ENCODE assay signal across 19 cellular contexts in genomic region chr1:204730826-204731459, GRCh38. TPM values are rescaled to one million over a fixed set of nuclear protein-coding genes. Genes with fewer than 3 reads are reported as not detected.
A peak's percentile ranks its signal among the peaks of the same experiment; 100 is the strongest.
DNase-seq lines count a peak whose midpoint lies in the region; ATAC-seq and TF ChIP-seq lines count a peak whose summit lies in the region.
"Had no signal": no experiment of that assay in that cellular context is flagged by ENCODE, and none has a peak within 500 bp of the region (broad histone marks: within the 10 kb centered on the region; RNA-seq: fewer than 3 reads in every experiment).

No MANE protein-coding gene starts in this region.

- H2AFZ ChIP-seq in trophoblast cell (ENCODE audit: insufficient read depth, low read length, poor library complexity) = no peak overlapping the region

- H3K4me3 ChIP-seq in trophoblast cell (ENCODE audit: low read depth, low read length) (no peak overlapping the region), ovary (no peak overlapping the region)
- H3K4me3 ChIP-seq: lung, psoas muscle, SJCRH30, skin epidermis, thyroid gland had no signal

- no peak overlapping the region for H3K23ac ChIP-seq in trophoblast cell (ENCODE audit: low read length)

- H3K79me1 ChIP-seq in trophoblast cell (ENCODE audit: low read length) = no peaks in the 10 kb centered on the region

- no peaks in the 10 kb centered on the region for H3K4me1 ChIP-seq in trophoblast cell (ENCODE audit: control insufficient read depth in 1 of 2, insufficient read depth in 2 of 2, low read length in 2 of 2)
- no peaks in the 10 kb centered on the region for H3K4me1 ChIP-seq in ovary (ENCODE audit: insufficient read depth)
- H3K4me1 ChIP-seq: psoas muscle, thyroid gland had no signal

- TF ChIP-seq CTCF in ovary (IDR thresholded peaks at IDR 0.05) = no peak

- peak; percentile 89 for DNase-seq in DMS79 treated with DMSO at 0.1 percent for 48 hours (lab: John Stamatoyannopoulos, UW)
- peak in 2 of 3 experiments; percentile 92 to 98 for DNase-seq in NCI-H1417 (lab: John Stamatoyannopoulos, UW)
- DNase-seq in NCI-H446 treated with DMSO at 0.1 percent for 48 hours (lab: John Stamatoyannopoulos, UW) = peak; percentile 35
- DNase-seq in trophoblast cell = no peak
- DNase-seq in activated CD4-positive, CD25-positive, alpha-beta regulatory T cell treated with anti-CD3 and anti-CD28 coated beads, Interleukin-2, amount 50 U/mL, for 72 hours = no peak
- no peak for DNase-seq in ovary
- DNase-seq: activated CD4-positive, alpha-beta T cell treated with anti-CD3 and anti-CD28 coated beads, Interleukin-2, amount 10 ng/mL, durations not matched to agents 7 days and 5 days; activated effector memory CD4-positive, alpha-beta T cell treated with anti-CD3 and anti-CD28 coated beads, Interleukin-2, amount 50 U/mL, for 16 hours; dermis blood vessel endothelial cell; foreskin melanocyte; hippocampal formation; NCI-H187; psoas muscle; SJCRH30; stimulated activated naive CD4-positive, alpha-beta T cell treated with Interleukin-2 at 50 U/mL for 16 hours had no signal

- no peak overlapping the region for H3K9ac ChIP-seq in trophoblast cell (ENCODE audit: low read length)

- H3K14ac ChIP-seq in trophoblast cell (ENCODE audit: low read length) = no peak overlapping the region

- H2AK5ac ChIP-seq in trophoblast cell (ENCODE audit: low read length) = no peak overlapping the region

- H3K79me2 ChIP-seq in trophoblast cell (ENCODE audit: control insufficient read depth, insufficient read depth, low read length, poor library complexity) = no peaks in the 10 kb centered on the region

- no peak overlapping the region for H4K8ac ChIP-seq in trophoblast cell (ENCODE audit: low read depth, low read length)

- WGBS in trophoblast cell (ENCODE audit: extremely low coverage, insufficient coverage, insufficient read length) = no CpG with 5 or more reads among the region's 9 CpGs
- 63 to 68% (median 63%) methylated on average over 9 of the region's 9 CpGs for WGBS in ovary, 3 donors

- no peak overlapping the region for H4K12ac ChIP-seq in trophoblast cell (ENCODE audit: low read depth, low read length)

- peak; percentile 43 for ATAC-seq in esophagus mucosa
- ATAC-seq: psoas muscle had no signal

- intact Hi-C loops in ovary (cut with DNase I) = no loop called here

- no peak overlapping the region for H2BK12ac ChIP-seq in trophoblast cell (ENCODE audit: low read length)

- no peak overlapping the region for H2BK120ac ChIP-seq in trophoblast cell (ENCODE audit: insufficient read depth, low read length, poor library complexity)

- no peak overlapping the region for H3K27ac ChIP-seq in trophoblast cell (ENCODE audit: low read depth, low read length)
- H3K27ac ChIP-seq in ovary = no peak overlapping the region
- H3K27ac ChIP-seq: psoas muscle, SJCRH30, skin epidermis, thyroid gland had no signal

- TF ChIP-seq EP300 in ovary (IDR thresholded peaks at IDR 0.05) = no peak

- no peak overlapping the region for H3K18ac ChIP-seq in trophoblast cell (ENCODE audit: low read length)

- TF ChIP-seq POLR2A in ovary (IDR thresholded peaks at IDR 0.05) = no peak

- H3K27me3 ChIP-seq in trophoblast cell (ENCODE audit: insufficient read depth, low read length) (no peaks in the 10 kb centered on the region), ovary (no peaks in the 10 kb centered on the region)
- H3K27me3 ChIP-seq: thyroid gland had no signal

- no peak overlapping the region for H3K4ac ChIP-seq in trophoblast cell (ENCODE audit: low read depth, low read length)

- H3K36me3 ChIP-seq in trophoblast cell (ENCODE audit: control insufficient read depth in 1 of 2, insufficient read depth in 2 of 2, low read length in 2 of 2) (no peaks in the 10 kb centered on the region), ovary (no peaks in the 10 kb centered on the region)
- H3K36me3 ChIP-seq: SJCRH30, thyroid gland had no signal

- no peak overlapping the region for H3K4me2 ChIP-seq in trophoblast cell (ENCODE audit: low read length)

- H2BK5ac ChIP-seq in trophoblast cell (ENCODE audit: low read depth, low read length, poor library complexity) = no peak overlapping the region

- H3K9me3 ChIP-seq in trophoblast cell (ENCODE audit: insufficient read depth, low read depth, low read length) = peaks cover 2% of the 10 kb centered on the region
- no peaks in the 10 kb centered on the region for H3K9me3 ChIP-seq in ovary
- H3K9me3 ChIP-seq: psoas muscle, SJCRH30, thyroid gland had no signal

- H4K91ac ChIP-seq in trophoblast cell (ENCODE audit: low read depth, low read length) = no peak overlapping the region

RNA-seq across cellular contexts. Expression of gene LRRN2, which starts 45.4 kb away (rescaled TPM):
- total RNA-seq in esophagus mucosa (0.72 TPM), ovary (1 to 10 TPM in 4 of 7 donors, under 1 TPM in 3; 0.23 to 9.7 (median 3.7) TPM)
- polyA plus RNA-seq in trophoblast cell (2013) = 0.34 and 0.49 TPM in 2 replicates
- 1 to 10 TPM; 2.3 to 6.2 TPM for polyA plus RNA-seq in ovary
- total RNA-seq: activated CD4-positive, alpha-beta T cell treated with anti-CD3 and anti-CD28 coated beads, Interleukin-2, amount 10 ng/mL, durations not matched to agents 7 days and 5 days; SJCRH30 had no signal

Comparison
In these comparisons a context has a peak if more than half of its experiments do, and no peak if none do; other contexts are left out.
1. DNase-seq: peak in DMS79 treated with DMSO at 0.1 percent for 48 hours (single experiment), NCI-H1417 (2 of 3) and NCI-H446 treated with DMSO at 0.1 percent for 48 hours (single experiment); none in trophoblast cell (0 of 2), activated CD4-positive, CD25-positive, alpha-beta regulatory T cell treated with anti-CD3 and anti-CD28 coated beads, Interleukin-2, amount 50 U/mL, for 72 hours (single experiment) and ovary (0 of 5).